Comparison of ENCODE assay signal across 8 cellular contexts in the genomic region with DNA sequence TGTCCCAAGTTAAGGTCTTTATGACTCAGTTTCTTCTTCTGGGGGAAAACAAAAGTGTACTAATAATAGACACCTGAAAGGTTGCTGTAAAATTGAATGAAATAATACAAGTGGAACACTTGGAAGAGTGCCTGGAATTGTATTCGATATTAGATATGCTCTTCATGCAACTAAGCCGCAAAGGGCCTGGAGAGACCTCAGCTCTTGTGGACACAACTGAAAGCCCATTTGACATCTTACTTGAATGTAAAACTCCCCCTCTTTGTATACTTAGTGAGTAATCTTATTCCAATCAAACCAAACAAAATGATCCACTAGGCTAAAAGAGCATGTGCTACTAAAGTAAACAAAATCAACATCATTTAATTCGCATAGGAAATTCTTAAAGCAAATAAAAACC. TPM values are rescaled to one million over a fixed set of nuclear protein-coding genes. Genes with fewer than 3 reads are reported as not detected.
A peak's percentile ranks its signal among the peaks of the same experiment; 100 is the strongest.
DNase-seq lines count a peak whose midpoint lies in the region; ATAC-seq and TF ChIP-seq lines count a peak whose summit lies in the region.

No MANE protein-coding gene starts in this region.

- H3K27me3 ChIP-seq in MG63: no peaks in the 10 kb centered on the region

- TF ChIP-seq CTCF in RWPE1 (conservative IDR thresholded peaks at IDR 0.05; ENCODE audit: low read depth): no peak

- peaks cover 0 to 3% of the 10 kb centered on the region in 2 donors for H3K27me3 Mint-ChIP-seq in natural killer cell treated with Interleukin-12 subunit alpha and Interleukin-12 subunit beta and Interleukin-15 and Interleukin-18, amount 100 ng/mL, for 72 hours

- no peak for ATAC-seq in natural killer cell treated with Interleukin-12 subunit alpha and Interleukin-12 subunit beta and Interleukin-15 and Interleukin-18, amount 100 ng/mL, for 72 hours
- ATAC-seq in GM21447 (IDR thresholded peaks at IDR 0.05; ENCODE audit: unreplicated experiment) (no peak), GM19023 (IDR thresholded peaks at IDR 0.05; ENCODE audit: unreplicated experiment) (no peak)

- peak overlapping the region; percentile 88 to 89 for H3K27ac Mint-ChIP-seq in natural killer cell treated with Interleukin-12 subunit alpha and Interleukin-12 subunit beta and Interleukin-15 and Interleukin-18, amount 100 ng/mL, for 72 hours

- H3K9me3 Mint-ChIP-seq in natural killer cell treated with Interleukin-12 subunit alpha and Interleukin-12 subunit beta and Interleukin-15 and Interleukin-18, amount 100 ng/mL, for 72 hours: no peaks in the 10 kb centered on the region

- POLR2A ChIA-PET in RWPE1 (lab: Yijun Ruan, JAX; ENCODE audit: low non-redundant PET): no interaction called here

- CTCF ChIA-PET in RWPE1 (lab: Yijun Ruan, JAX): no interaction called here

- no peaks in the 10 kb centered on the region for H3K36me3 Mint-ChIP-seq in natural killer cell treated with Interleukin-12 subunit alpha and Interleukin-12 subunit beta and Interleukin-15 and Interleukin-18, amount 100 ng/mL, for 72 hours

- H3K27ac ChIP-seq in RWPE1: no peak overlapping the region

- H3K4me3 ChIP-seq in MG63: peak overlapping the region; percentile 75

- DNase-seq in COR-L47 (lab: John Stamatoyannopoulos, UW) (peak; percentile 25), MG63 (no peak), brain pericyte (ENCODE audit: low read depth, low spot score) (peak; percentile 20), occipital lobe (lab: John Stamatoyannopoulos, UW) (no peak), RWPE1 (ENCODE audit: low spot score) (no peak)
- no peak for DNase-seq in natural killer cell treated with Interleukin-12 subunit alpha and Interleukin-12 subunit beta and Interleukin-15 and Interleukin-18, amount 100 ng/mL, for 72 hours (ENCODE audit: low spot score)

- H3K4me1 Mint-ChIP-seq in natural killer cell treated with Interleukin-12 subunit alpha and Interleukin-12 subunit beta and Interleukin-15 and Interleukin-18, amount 100 ng/mL, for 72 hours (ENCODE audit: low read depth in 2 of 2): peaks cover 0 to 14% of the 10 kb centered on the region in 2 donors

- no peaks in the 10 kb centered on the region for H3K36me3 ChIP-seq in MG63

- H3K4me3 Mint-ChIP-seq in natural killer cell treated with Interleukin-12 subunit alpha and Interleukin-12 subunit beta and Interleukin-15 and Interleukin-18, amount 100 ng/mL, for 72 hours: peak overlapping the region; percentile 91

- no peaks in the 10 kb centered on the region for H3K9me3 ChIP-seq in MG63

RNA-seq across cellular contexts. Expression of a gene that starts 0.5 kb away (rescaled TPM):
- 3.8 and 4.3 TPM in 2 replicates for total RNA-seq in MG63 (2014; rRNA removed; shearing (Covaris generic); ENCODE audit: low replicate concordance)
- total RNA-seq in natural killer cell treated with Interleukin-12 subunit alpha and Interleukin-12 subunit beta and Interleukin-15 and Interleukin-18, amount 100 ng/mL, for 72 hours: 1 to 10 TPM; 5.9 to 9.4 TPM
- total RNA-seq in occipital lobe: 32.6 TPM

Comparison
In these comparisons a context has a peak if more than half of its experiments do, and no peak if none do; other contexts are left out.
1. DNase-seq: peak in COR-L47 (single experiment) and brain pericyte (single experiment); none in MG63 (single experiment), natural killer cell treated with Interleukin-12 subunit alpha and Interleukin-12 subunit beta and Interleukin-15 and Interleukin-18, amount 100 ng/mL, for 72 hours (single experiment), occipital lobe (single experiment) and RWPE1 (single experiment).